ENCODE assay signal across 1 cellular context in the genomic region with DNA sequence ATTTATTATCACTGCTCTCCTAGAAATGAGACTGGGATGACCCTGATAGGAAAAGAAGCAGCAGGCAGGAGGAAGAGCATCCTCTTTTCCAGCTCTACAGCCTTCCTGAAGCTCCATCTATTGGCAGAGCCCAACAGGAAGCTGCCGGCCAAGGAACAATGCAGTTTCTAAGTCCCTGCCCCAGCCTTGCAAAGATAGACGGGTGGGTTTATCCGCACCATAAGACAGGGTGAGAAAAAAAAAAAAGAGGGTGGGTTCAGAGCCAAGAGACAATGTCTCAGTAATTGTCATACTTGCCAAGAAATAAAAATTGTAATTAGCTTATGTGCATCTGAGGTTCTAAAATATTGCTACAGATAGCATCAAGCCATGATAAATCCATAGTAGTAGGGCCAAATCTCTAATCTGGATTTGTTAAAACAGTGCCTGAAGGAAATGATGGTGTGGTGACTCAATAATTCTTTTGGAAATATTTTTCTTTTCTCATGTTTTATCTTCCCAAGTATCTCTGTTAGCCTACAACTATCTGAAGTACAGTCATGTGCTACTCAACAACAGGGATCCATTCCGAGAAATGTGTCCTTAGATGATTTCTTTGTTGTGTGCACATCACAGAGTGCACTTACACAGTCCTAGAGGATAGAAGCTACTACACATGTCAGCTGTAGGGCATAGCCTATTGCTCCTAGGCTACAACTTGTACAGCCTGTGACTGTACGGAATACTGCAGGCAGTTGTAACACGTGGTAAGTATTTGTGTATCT.
TF ChIP-seq lines count a peak whose summit lies in the region.

No MANE protein-coding gene starts in this region.

TF ChIP-seq in GM23338, 12 proteins besides CTCF, POLR2A, EP300 and RAD21 (continued from another document):
- TF ChIP-seq, protein P1, sequence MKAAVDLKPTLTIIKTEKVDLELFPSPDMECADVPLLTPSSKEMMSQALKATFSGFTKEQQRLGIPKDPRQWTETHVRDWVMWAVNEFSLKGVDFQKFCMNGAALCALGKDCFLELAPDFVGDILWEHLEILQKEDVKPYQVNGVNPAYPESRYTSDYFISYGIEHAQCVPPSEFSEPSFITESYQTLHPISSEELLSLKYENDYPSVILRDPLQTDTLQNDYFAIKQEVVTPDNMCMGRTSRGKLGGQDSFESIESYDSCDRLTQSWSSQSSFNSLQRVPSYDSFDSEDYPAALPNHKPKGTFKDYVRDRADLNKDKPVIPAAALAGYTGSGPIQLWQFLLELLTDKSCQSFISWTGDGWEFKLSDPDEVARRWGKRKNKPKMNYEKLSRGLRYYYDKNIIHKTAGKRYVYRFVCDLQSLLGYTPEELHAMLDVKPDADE (IDR thresholded peaks at IDR 0.05) = no peak
- TF ChIP-seq JUNB (IDR thresholded peaks at IDR 0.05; ENCODE audit: unreplicated experiment) (no peak), EZH2phosphoT487 (IDR thresholded peaks at IDR 0.05; ENCODE audit: unreplicated experiment) (no peak), ZNF114 (CRISPR knock-in tag; IDR thresholded peaks at IDR 0.05) (no peak), STAT1 (IDR thresholded peaks at IDR 0.05; ENCODE audit: unreplicated experiment) (no peak)
- TF ChIP-seq, protein P2, sequence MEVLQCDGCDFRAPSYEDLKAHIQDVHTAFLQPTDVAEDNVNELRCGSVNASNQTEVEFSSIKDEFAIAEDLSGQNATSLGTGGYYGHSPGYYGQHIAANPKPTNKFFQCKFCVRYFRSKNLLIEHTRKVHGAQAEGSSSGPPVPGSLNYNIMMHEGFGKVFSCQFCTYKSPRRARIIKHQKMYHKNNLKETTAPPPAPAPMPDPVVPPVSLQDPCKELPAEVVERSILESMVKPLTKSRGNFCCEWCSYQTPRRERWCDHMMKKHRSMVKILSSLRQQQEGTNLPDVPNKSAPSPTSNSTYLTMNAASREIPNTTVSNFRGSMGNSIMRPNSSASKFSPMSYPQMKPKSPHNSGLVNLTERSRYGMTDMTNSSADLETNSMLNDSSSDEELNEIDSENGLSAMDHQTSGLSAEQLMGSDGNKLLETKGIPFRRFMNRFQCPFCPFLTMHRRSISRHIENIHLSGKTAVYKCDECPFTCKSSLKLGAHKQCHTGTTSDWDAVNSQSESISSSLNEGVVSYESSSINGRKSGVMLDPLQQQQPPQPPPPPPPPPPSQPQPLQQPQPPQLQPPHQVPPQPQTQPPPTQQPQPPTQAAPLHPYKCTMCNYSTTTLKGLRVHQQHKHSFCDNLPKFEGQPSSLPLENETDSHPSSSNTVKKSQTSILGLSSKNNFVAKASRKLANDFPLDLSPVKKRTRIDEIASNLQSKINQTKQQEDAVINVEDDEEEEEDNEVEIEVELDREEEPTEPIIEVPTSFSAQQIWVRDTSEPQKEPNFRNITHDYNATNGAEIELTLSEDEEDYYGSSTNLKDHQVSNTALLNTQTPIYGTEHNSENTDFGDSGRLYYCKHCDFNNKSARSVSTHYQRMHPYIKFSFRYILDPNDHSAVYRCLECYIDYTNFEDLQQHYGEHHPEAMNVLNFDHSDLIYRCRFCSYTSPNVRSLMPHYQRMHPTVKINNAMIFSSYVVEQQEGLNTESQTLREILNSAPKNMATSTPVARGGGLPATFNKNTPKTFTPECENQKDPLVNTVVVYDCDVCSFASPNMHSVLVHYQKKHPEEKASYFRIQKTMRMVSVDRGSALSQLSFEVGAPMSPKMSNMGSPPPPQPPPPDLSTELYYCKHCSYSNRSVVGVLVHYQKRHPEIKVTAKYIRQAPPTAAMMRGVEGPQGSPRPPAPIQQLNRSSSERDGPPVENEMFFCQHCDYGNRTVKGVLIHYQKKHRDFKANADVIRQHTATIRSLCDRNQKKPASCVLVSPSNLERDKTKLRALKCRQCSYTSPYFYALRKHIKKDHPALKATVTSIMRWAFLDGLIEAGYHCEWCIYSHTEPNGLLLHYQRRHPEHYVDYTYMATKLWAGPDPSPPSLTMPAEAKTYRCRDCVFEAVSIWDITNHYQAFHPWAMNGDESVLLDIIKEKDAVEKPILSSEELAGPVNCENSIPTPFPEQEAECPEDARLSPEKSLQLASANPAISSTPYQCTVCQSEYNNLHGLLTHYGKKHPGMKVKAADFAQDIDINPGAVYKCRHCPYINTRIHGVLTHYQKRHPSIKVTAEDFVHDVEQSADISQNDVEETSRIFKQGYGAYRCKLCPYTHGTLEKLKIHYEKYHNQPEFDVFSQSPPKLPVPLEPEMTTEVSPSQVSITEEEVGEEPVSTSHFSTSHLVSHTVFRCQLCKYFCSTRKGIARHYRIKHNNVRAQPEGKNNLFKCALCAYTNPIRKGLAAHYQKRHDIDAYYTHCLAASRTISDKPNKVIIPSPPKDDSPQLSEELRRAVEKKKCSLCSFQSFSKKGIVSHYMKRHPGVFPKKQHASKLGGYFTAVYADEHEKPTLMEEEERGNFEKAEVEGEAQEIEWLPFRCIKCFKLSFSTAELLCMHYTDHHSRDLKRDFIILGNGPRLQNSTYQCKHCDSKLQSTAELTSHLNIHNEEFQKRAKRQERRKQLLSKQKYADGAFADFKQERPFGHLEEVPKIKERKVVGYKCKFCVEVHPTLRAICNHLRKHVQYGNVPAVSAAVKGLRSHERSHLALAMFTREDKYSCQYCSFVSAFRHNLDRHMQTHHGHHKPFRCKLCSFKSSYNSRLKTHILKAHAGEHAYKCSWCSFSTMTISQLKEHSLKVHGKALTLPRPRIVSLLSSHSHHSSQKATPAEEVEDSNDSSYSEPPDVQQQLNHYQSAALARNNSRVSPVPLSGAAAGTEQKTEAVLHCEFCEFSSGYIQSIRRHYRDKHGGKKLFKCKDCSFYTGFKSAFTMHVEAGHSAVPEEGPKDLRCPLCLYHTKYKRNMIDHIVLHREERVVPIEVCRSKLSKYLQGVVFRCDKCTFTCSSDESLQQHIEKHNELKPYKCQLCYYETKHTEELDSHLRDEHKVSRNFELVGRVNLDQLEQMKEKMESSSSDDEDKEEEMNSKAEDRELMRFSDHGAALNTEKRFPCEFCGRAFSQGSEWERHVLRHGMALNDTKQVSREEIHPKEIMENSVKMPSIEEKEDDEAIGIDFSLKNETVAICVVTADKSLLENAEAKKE (CRISPR knock-in tag; IDR thresholded peaks at IDR 0.05) = no peak
